ENCODE assay signal across 8 cellular contexts in the genomic region with DNA sequence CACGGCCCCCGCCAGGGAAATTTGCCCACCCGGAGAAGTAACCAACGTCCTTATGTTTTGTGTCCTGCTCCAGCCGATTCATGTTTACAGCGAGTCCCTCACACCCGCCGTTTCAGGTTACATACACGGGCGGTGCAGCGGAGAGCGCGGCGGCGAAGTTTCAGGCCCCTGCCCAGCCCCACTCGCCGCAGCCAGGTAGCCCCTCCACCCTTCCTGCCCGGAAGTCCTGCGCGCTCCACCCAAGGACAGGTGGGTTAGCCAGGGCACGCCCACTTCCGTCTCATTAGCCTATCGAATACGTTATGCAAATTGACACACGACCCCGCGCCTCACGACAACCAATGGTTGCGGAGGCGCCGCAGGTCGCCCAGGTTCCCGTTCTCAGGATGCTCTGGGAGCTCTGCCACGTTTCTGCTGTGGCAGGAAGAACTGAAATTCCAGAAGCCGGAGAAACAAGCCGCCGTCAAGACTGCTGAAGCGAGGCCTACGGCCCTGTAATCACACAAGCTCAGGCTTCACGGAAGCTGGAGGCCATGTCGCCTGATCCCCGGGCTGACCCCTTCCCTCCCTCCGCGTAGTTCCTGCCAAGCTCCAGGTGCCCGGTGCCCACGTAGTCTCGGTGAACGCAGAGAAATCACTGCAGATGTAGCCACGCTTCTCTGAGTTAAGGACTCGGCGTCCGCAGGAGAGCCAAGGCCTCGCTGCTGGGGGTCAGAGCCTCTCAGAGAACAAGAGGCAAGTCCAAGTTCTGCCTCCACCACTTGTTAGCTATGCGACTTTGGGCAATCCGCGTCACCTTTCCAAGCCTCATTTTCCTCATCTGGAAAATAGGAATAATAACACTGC. TPM values are rescaled to one million over a fixed set of nuclear protein-coding genes. Genes with fewer than 3 reads are reported as not detected.
DNase-seq lines count a peak whose midpoint lies in the region; ATAC-seq lines count a peak whose summit lies in the region.

No MANE protein-coding gene starts in this region.

- no peaks in the 10 kb centered on the region for H3K27me3 Mint-ChIP-seq in memory B cell

- peaks cover 42% of the 10 kb centered on the region for H3K4me1 Mint-ChIP-seq in memory B cell

- H3K27ac ChIP-seq in ectodermal cell (ENCODE audit: insufficient read depth, low read depth, low read length, poor library complexity, severe bottlenecking) = peak overlapping the region; percentile 82

- H3K4me3 ChIP-seq in ectodermal cell (ENCODE audit: insufficient read depth, low read depth, low read length) = peak overlapping the region; percentile 24

- H3K4me3 Mint-ChIP-seq in memory B cell = peak overlapping the region; percentile 80

- peak overlapping the region; percentile 76 for H3K27ac Mint-ChIP-seq in memory B cell

- DNase-seq in DMS53 treated with DMSO at 0.1 percent for 48 hours (lab: John Stamatoyannopoulos, UW; ENCODE audit: unreplicated experiment) (peak; percentile 75), NCI-H146 (lab: John Stamatoyannopoulos, UW) (peak; percentile 99), memory B cell (ENCODE audit: low spot score in 2 of 2) (peak; percentile 49 to 57), GF-D8 (lab: John Stamatoyannopoulos, UW) (no peak), SKM-1 (lab: John Stamatoyannopoulos, UW; ENCODE audit: unreplicated experiment) (no peak)
- DNase-seq in activated CD4-positive, alpha-beta T cell treated with anti-CD3 and anti-CD28 coated beads, Interleukin-2, amount 50 U/mL, for 48 hours = peak; percentile 61 to 73
- DNase-seq in stimulated activated CD8-positive, alpha-beta memory T cell treated with anti-CD3 and anti-CD28 coated beads, Interleukin-12 subunit alpha, Interleukin-12 subunit beta, amount 100 ng/mL, for 1 hour (ENCODE audit: low read depth) = peak; percentile 43

- WGBS in ectodermal cell, 2 experiments = 8 to 9% methylated on average over 56 of the region's 56 CpGs

- peak; percentile 77 for ATAC-seq in memory B cell (ENCODE audit: low read depth)

- H3K4me1 ChIP-seq in ectodermal cell (ENCODE audit: control insufficient read depth, insufficient read depth, low read length) = peaks cover 5% of the 10 kb centered on the region

- H3K9me3 Mint-ChIP-seq in memory B cell = no peaks in the 10 kb centered on the region

- no peaks in the 10 kb centered on the region for H3K9me3 ChIP-seq in ectodermal cell (ENCODE audit: control insufficient read depth, low read length)

- H3K36me3 ChIP-seq in ectodermal cell (ENCODE audit: control insufficient read depth, insufficient read depth, low read length) = no peaks in the 10 kb centered on the region

- no peaks in the 10 kb centered on the region for H3K36me3 Mint-ChIP-seq in memory B cell

- H3K27me3 ChIP-seq in ectodermal cell (ENCODE audit: control insufficient read depth, insufficient read depth, low read length, poor library complexity, severe bottlenecking) = no peaks in the 10 kb centered on the region

RNA-seq across cellular contexts. Expression of a gene that starts 22.4 kb away (rescaled TPM):
- polyA plus RNA-seq in ectodermal cell (2013, experiment 1 of 4) = 179 TPM
- polyA plus RNA-seq in ectodermal cell (2013, experiment 2 of 4) = 216 TPM
- 128 TPM for polyA plus RNA-seq in ectodermal cell (2013, experiment 3 of 4)
- 141 TPM for polyA plus RNA-seq in ectodermal cell (2013, experiment 4 of 4)

Comparison
In these comparisons a context has a peak if more than half of its experiments do, and no peak if none do; other contexts are left out.
1. DNase-seq: peak in DMS53 treated with DMSO at 0.1 percent for 48 hours (single experiment), NCI-H146 (single experiment), activated CD4-positive, alpha-beta T cell treated with anti-CD3 and anti-CD28 coated beads, Interleukin-2, amount 50 U/mL, for 48 hours (2 of 2), memory B cell (2 of 2) and stimulated activated CD8-positive, alpha-beta memory T cell treated with anti-CD3 and anti-CD28 coated beads, Interleukin-12 subunit alpha, Interleukin-12 subunit beta, amount 100 ng/mL, for 1 hour (single experiment); none in GF-D8 (single experiment) and SKM-1 (single experiment).